In genomic region chr13:98457053-98457452, GRCh38 we compare ENCODE assay signal across 18 cellular contexts.
DNase-seq lines count a peak whose midpoint lies in the region; ATAC-seq and TF ChIP-seq lines count a peak whose summit lies in the region.
"Had no signal": no experiment of that assay in that cellular context is flagged by ENCODE, and none has a peak within 500 bp of the region (broad histone marks: within the 10 kb centered on the region; RNA-seq: fewer than 3 reads in every experiment).

No MANE protein-coding gene starts in this region.

- no peaks in the 10 kb centered on the region for H3K27me3 ChIP-seq in CD4-positive, CD25-positive, alpha-beta regulatory T cell (ENCODE audit: control insufficient read depth, insufficient read depth, low read length)
- no peaks in the 10 kb centered on the region for H3K27me3 ChIP-seq in CD4-positive, alpha-beta T cell (ENCODE audit: control insufficient read depth, insufficient read depth, low read length)
- H3K27me3 ChIP-seq in SK-N-SH (ENCODE audit: insufficient read depth): no peaks in the 10 kb centered on the region
- H3K27me3 ChIP-seq in A673 (replicated peaks; ENCODE audit: insufficient read depth, low read depth, low read length, poor library complexity): no peaks in the 10 kb centered on the region
- H3K27me3 ChIP-seq: body of pancreas, suprapubic skin had no signal

- WGBS in SK-N-SH (ENCODE audit: low lambda C conversion rate): 97% methylated on average over 13 of the region's 13 CpGs

- peaks cover 39% of the 10 kb centered on the region for H3K36me3 Mint-ChIP-seq in CD4-positive, CD25-positive, alpha-beta regulatory T cell
- peaks cover 99% of the 10 kb centered on the region for H3K36me3 Mint-ChIP-seq in CD4-positive, alpha-beta T cell (ENCODE audit: low read depth)
- H3K36me3 Mint-ChIP-seq in chondrocyte (ENCODE audit: low read depth): peaks cover 19% of the 10 kb centered on the region
- peaks cover 27% of the 10 kb centered on the region for H3K36me3 Mint-ChIP-seq in neural crest cell (ENCODE audit: low read depth)

- H3K4me3 Mint-ChIP-seq in CD4-positive, CD25-positive, alpha-beta regulatory T cell: no peak overlapping the region
- no peak overlapping the region for H3K4me3 Mint-ChIP-seq in CD4-positive, alpha-beta T cell
- no peak overlapping the region for H3K4me3 Mint-ChIP-seq in chondrocyte (ENCODE audit: unreplicated experiment)
- H3K4me3 Mint-ChIP-seq in neural crest cell: no peak overlapping the region
- H3K4me3 Mint-ChIP-seq: activated T-cell treated with anti-CD3 and anti-CD28 coated beads, Interleukin-2, amount 50 U/mL, for 4 hours; H9 had no signal

- H3K9ac ChIP-seq in SK-N-SH: no peak overlapping the region
- H3K9ac ChIP-seq: parathyroid adenoma had no signal

- H4K20me1 ChIP-seq in SK-N-SH (ENCODE audit: insufficient read depth): no peaks in the 10 kb centered on the region

- DNase-seq in CD4-positive, CD25-positive, alpha-beta regulatory T cell: no peak
- DNase-seq in CD4-positive, alpha-beta T cell: no peak
- DNase-seq in chondrocyte (ENCODE audit: low spot score) (peak; percentile 82), neural crest cell (ENCODE audit: low read depth, low spot score) (no peak), UCSD-AML1 (lab: John Stamatoyannopoulos, UW; ENCODE audit: unreplicated experiment) (no peak), SK-N-SH (no peak), A673 (ENCODE audit: low spot score) (no peak)
- DNase-seq: activated T-cell treated with anti-CD3 and anti-CD28 coated beads, Interleukin-2, amount 50 U/mL, for 4 hours; DMS79; effector memory CD4-positive, alpha-beta T cell; H9; mesenchymal stem cell; NCI-H524 treated with DMSO at 0.1 percent for 48 hours; stimulated activated CD8-positive, alpha-beta memory T cell treated with anti-CD3 and anti-CD28 coated beads, Interleukin-4, amount 100 ng/mL, for 48 hours had no signal

- peaks cover 0 to 4% (median 4%) of the 10 kb centered on the region in 4 donors for H3K4me1 Mint-ChIP-seq in CD4-positive, CD25-positive, alpha-beta regulatory T cell
- peaks cover 14% of the 10 kb centered on the region for H3K4me1 Mint-ChIP-seq in CD4-positive, alpha-beta T cell (ENCODE audit: low read depth)
- H3K4me1 Mint-ChIP-seq in chondrocyte (ENCODE audit: low read depth) (peaks cover 52% of the 10 kb centered on the region), neural crest cell (peaks cover 22% of the 10 kb centered on the region)

- POLR2A ChIA-PET in CD4-positive, alpha-beta T cell (lab: Charles Lee): interaction anchor here (1.0 kb wide), 1 partner anchor 121 kb away, joined by 3 read pairs; no protein-coding TSS in a partner anchor
- POLR2A ChIA-PET in SK-N-SH (lab: Yijun Ruan, JAX): no interaction called here
- POLR2A ChIA-PET in A673 (lab: Charles Lee; ENCODE audit: low non-redundant PET): no interaction called here

- no peak overlapping the region for H3K4me3 ChIP-seq in CD4-positive, CD25-positive, alpha-beta regulatory T cell (ENCODE audit: low read depth, low read length)
- H3K4me3 ChIP-seq in SK-N-SH (ENCODE audit: low read depth in 2 of 2, low read length in 1 of 2): no peak overlapping the region
- no peak overlapping the region for H3K4me3 ChIP-seq in A673 (ENCODE audit: low read depth, low read length, poor library complexity, severe bottlenecking)
- H3K4me3 ChIP-seq: body of pancreas, SK-N-MC, suprapubic skin had no signal

- TF ChIP-seq RAD21 in SK-N-SH (IDR thresholded peaks at IDR 0.05; ENCODE audit: low read length): no peak

- H3K79me2 ChIP-seq in SK-N-SH (ENCODE audit: insufficient read depth): no peaks in the 10 kb centered on the region

- ATAC-seq in CD4-positive, CD25-positive, alpha-beta regulatory T cell (ENCODE audit: low read depth in 2 of 2): no peak
- ATAC-seq in CD4-positive, alpha-beta T cell (ENCODE audit: poor library complexity): no peak
- ATAC-seq: activated T-cell treated with anti-CD3 and anti-CD28 coated beads, Interleukin-2, amount 50 U/mL, for 4 hours had no signal

- H2AFZ ChIP-seq in SK-N-SH (ENCODE audit: low read depth): no peak overlapping the region
- H2AFZ ChIP-seq: parathyroid adenoma had no signal

- peaks cover 30% of the 10 kb centered on the region for H3F3A ChIP-seq in SK-N-SH (replicated peaks; ENCODE audit: insufficient read depth)

- TF ChIP-seq EP300 in SK-N-SH (IDR thresholded peaks at IDR 0.05; ENCODE audit: borderline replicate concordance in 1 of 2, low read depth in 1 of 2, low read length in 1 of 2): no peak

- H3K4me1 ChIP-seq in CD4-positive, CD25-positive, alpha-beta regulatory T cell (ENCODE audit: control insufficient read depth, insufficient read depth, low read length, poor library complexity, severe bottlenecking): no peaks in the 10 kb centered on the region
- H3K4me1 ChIP-seq in SK-N-SH (ENCODE audit: control insufficient read depth in 1 of 2, insufficient read depth in 2 of 2, low read depth in 1 of 2, low read length in 1 of 2) (peaks cover 8 to 10% of the 10 kb centered on the region in 2 experiments; a peak in 2 of 4 replicates), A673 (ENCODE audit: insufficient read depth, low read length, poor library complexity, severe bottlenecking) (peaks cover 11% of the 10 kb centered on the region)
- H3K4me1 ChIP-seq: parathyroid adenoma had no signal

- CTCF ChIA-PET in CD4-positive, alpha-beta T cell (lab: Charles Lee): interaction anchor here (0.8 to 3.5 kb wide), 3 partner anchors 12 to 216 kb away, joined by 3 to 15 read pairs (median 6); no protein-coding TSS in a partner anchor
- CTCF ChIA-PET in SK-N-SH (lab: Yijun Ruan, JAX) (interaction anchor here (0.9 to 3.8 kb wide), 6 partner anchors 9 to 216 kb away, joined by 3 to 31 read pairs (median 10); no protein-coding TSS in a partner anchor), A673 (lab: Charles Lee) (no interaction called here)

- H3K27ac ChIP-seq in CD4-positive, CD25-positive, alpha-beta regulatory T cell (ENCODE audit: insufficient read depth, low read length, poor library complexity, severe bottlenecking): no peak overlapping the region
- no peak overlapping the region for H3K27ac ChIP-seq in CD4-positive, alpha-beta T cell (ENCODE audit: low read depth, low read length)
- H3K27ac ChIP-seq in SK-N-SH (ENCODE audit: low read depth in 2 of 2, low read length in 1 of 2): no peak overlapping the region
- H3K27ac ChIP-seq in A673 (ENCODE audit: low read depth, low read length, poor library complexity, severe bottlenecking): no peak overlapping the region
- H3K27ac ChIP-seq: parathyroid adenoma, SK-N-MC, suprapubic skin had no signal

- H3K27me3 Mint-ChIP-seq in CD4-positive, CD25-positive, alpha-beta regulatory T cell: no peaks in the 10 kb centered on the region
- H3K27me3 Mint-ChIP-seq in CD4-positive, alpha-beta T cell: no peaks in the 10 kb centered on the region
- H3K27me3 Mint-ChIP-seq in chondrocyte (ENCODE audit: low read depth): no peaks in the 10 kb centered on the region
- no peaks in the 10 kb centered on the region for H3K27me3 Mint-ChIP-seq in neural crest cell (ENCODE audit: low read depth)

- H3K9me2 ChIP-seq in SK-N-SH: no peaks in the 10 kb centered on the region

- no peak for TF ChIP-seq CTCF in CD4-positive, alpha-beta T cell (IDR thresholded peaks at IDR 0.05)
- TF ChIP-seq CTCF in chondrocyte (IDR thresholded peaks at IDR 0.05) (no peak), neural crest cell (conservative IDR thresholded peaks at IDR 0.05) (no peak), SK-N-SH (IDR thresholded peaks at IDR 0.05) (no peak), A673 (conservative IDR thresholded peaks at IDR 0.05; ENCODE audit: low read depth, low read length) (no peak)

- intact Hi-C loops in CD4-positive, alpha-beta T cell (cut with DNase I, micrococcal nuclease): no loop called here
- intact Hi-C loops in A673 (cut with micrococcal nuclease; ENCODE audit: unreplicated experiment): no loop called here

- peak overlapping the region in 2 of 3 donors; percentile 42 to 60 for H3K27ac Mint-ChIP-seq in CD4-positive, CD25-positive, alpha-beta regulatory T cell
- H3K27ac Mint-ChIP-seq in CD4-positive, alpha-beta T cell: peak overlapping the region; percentile 36
- H3K27ac Mint-ChIP-seq in chondrocyte (ENCODE audit: unreplicated experiment): no peak overlapping the region
- H3K27ac Mint-ChIP-seq in neural crest cell (ENCODE audit: unreplicated experiment): peak overlapping the region; percentile 27

- H3K9me3 ChIP-seq in CD4-positive, CD25-positive, alpha-beta regulatory T cell (ENCODE audit: control insufficient read depth in 2 of 2, low read length in 2 of 2): no peaks in the 10 kb centered on the region
- H3K9me3 ChIP-seq in CD4-positive, alpha-beta T cell (ENCODE audit: control insufficient read depth, low read length): no peaks in the 10 kb centered on the region
- H3K9me3 ChIP-seq in SK-N-SH (no peaks in the 10 kb centered on the region), A673 (ENCODE audit: low read depth, low read length, poor library complexity, severe bottlenecking) (no peaks in the 10 kb centered on the region)
- H3K9me3 ChIP-seq: body of pancreas, suprapubic skin had no signal

- peaks cover 93% of the 10 kb centered on the region for H3K36me3 ChIP-seq in CD4-positive, CD25-positive, alpha-beta regulatory T cell (ENCODE audit: control insufficient read depth, insufficient read depth, low read length)
- H3K36me3 ChIP-seq in SK-N-SH (replicated peaks in 1 of 2; ENCODE audit: control insufficient read depth in 1 of 2, insufficient read depth in 2 of 2, low read length in 1 of 2) (peaks cover 15 to 68% of the 10 kb centered on the region in 2 experiments), A673 (ENCODE audit: insufficient read depth, low read length, poor library complexity, severe bottlenecking) (peaks cover 19% of the 10 kb centered on the region)

- BruUV-seq in A673 (replicated peaks; lab: Mats Ljungman, UMichigan): no TSS peak

- H3K4me2 ChIP-seq in SK-N-SH: no peak overlapping the region

- no peaks in the 10 kb centered on the region for H3K9me3 Mint-ChIP-seq in CD4-positive, CD25-positive, alpha-beta regulatory T cell
- H3K9me3 Mint-ChIP-seq in CD4-positive, alpha-beta T cell: no peaks in the 10 kb centered on the region
- H3K9me3 Mint-ChIP-seq in chondrocyte (ENCODE audit: low read depth): no peaks in the 10 kb centered on the region
- H3K9me3 Mint-ChIP-seq in neural crest cell: no peaks in the 10 kb centered on the region
- H3K9me3 Mint-ChIP-seq: activated T-cell treated with anti-CD3 and anti-CD28 coated beads, Interleukin-2, amount 50 U/mL, for 4 hours; H9 had no signal

TF ChIP-seq in SK-N-SH, 30 proteins besides CTCF, POLR2A, EP300 and RAD21 (continues in another document):
- TF ChIP-seq FOXJ3 (CRISPR knock-in tag; IDR thresholded peaks at IDR 0.05) (no peak), ELF1 (IDR thresholded peaks at IDR 0.05) (no peak)
